In the genomic region with DNA sequence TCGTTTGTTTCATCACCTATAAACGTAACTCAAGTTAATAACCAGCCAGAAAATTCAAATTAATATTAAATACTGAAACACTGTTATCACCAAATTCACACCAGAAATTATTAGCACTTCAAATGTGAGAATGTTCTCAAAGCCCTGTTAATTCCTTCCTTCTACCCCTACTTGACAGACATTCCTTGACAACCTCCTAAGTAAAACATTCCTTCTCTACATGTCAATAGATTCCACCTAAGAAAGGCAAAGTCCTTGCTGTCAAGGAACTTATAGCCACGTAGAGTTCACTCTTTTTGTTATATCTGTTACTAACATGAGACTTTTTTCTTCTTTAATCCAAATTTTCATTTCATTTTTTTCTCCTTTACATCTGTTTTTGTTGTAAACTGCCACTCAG, we compare ENCODE assay signal across 26 cellular contexts.
"Had no signal": no experiment of that assay in that cellular context is flagged by ENCODE, and none has a peak within 500 bp of the region (broad histone marks: within the 10 kb centered on the region; RNA-seq: fewer than 3 reads in every experiment).

No MANE protein-coding gene starts in this region.

- H3K4me3 ChIP-seq: breast epithelium, gastrocnemius medialis, lower lobe of right lung, right lobe of liver, thoracic aorta had no signal

- DNase-seq: activated CD4-positive, alpha-beta memory T cell treated with anti-CD3 and anti-CD28 coated beads for 36 hours; activated CD4-positive, alpha-beta T cell treated with anti-CD3 and anti-CD28 coated beads, Interleukin-2, amount 10 ng/mL, durations not matched to agents 24 days and 14 days; activated CD4-positive, CD25-positive, alpha-beta regulatory T cell treated with anti-CD3 and anti-CD28 coated beads, Interleukin-2, amount 50 U/mL, for 72 hours; activated CD8-positive, alpha-beta memory T cell treated with anti-CD3 and anti-CD28 coated beads, Interleukin-2, amount 50 U/mL, for 4 hours; activated gamma-delta T cell treated with Interleukin-2 at 50 U/mL for 16 hours; activated naive CD4-positive, alpha-beta T cell treated with anti-CD3 and anti-CD28 coated beads, Interleukin-2, amount 50 U/mL, for 16 hours; activated T-cell treated with anti-CD3 and anti-CD28 coated beads, Interleukin-2, amount 50 U/mL, for 1 hour; amygdala; central memory CD4-positive, alpha-beta T cell; effector CD8-positive, alpha-beta T cell; gastrocnemius medialis; glutamatergic neuron; kidney glomerular epithelial cell; lower lobe of right lung; mesenchymal stem cell; natural killer cell; posterior cingulate gyrus; right lobe of liver; stimulated activated CD4-positive, alpha-beta T cell treated with anti-CD3 and anti-CD28 coated beads, Interleukin-4, amount 100 ng/mL, for 24 hours; trophoblast cell; WERI-Rb-1 had no signal

- H3K36me3 Mint-ChIP-seq: natural killer cell; stimulated activated effector memory CD8-positive, alpha-beta T cell treated with anti-CD3 and anti-CD28 coated beads, Interleukin-12 subunit alpha, Interleukin-12 subunit beta, amount 100 ng/mL, for 72 hours had no signal

- H3K9me3 ChIP-seq: breast epithelium, gastrocnemius medialis, lower lobe of right lung, right lobe of liver, thoracic aorta had no signal

- H3K4me3 Mint-ChIP-seq: activated CD4-positive, alpha-beta memory T cell treated with anti-CD3 and anti-CD28 coated beads for 36 hours; activated CD4-positive, alpha-beta T cell treated with anti-CD3 and anti-CD28 coated beads, Interleukin-2, amount 10 ng/mL, durations not matched to agents 24 days and 14 days; activated T-helper 1 cell treated with anti-CD3 and anti-CD28 coated beads, Interleukin-12 subunit alpha, Interleukin-12 subunit beta, Interleukin-2, Interleukin-4 antibody, amounts not matched to agents 30 ng/mL and 10 ng/mL and 1 ng/mL, durations not matched to agents 14 hours and 24 hours and 36 hours; natural killer cell; stimulated activated effector memory CD8-positive, alpha-beta T cell treated with anti-CD3 and anti-CD28 coated beads, Interleukin-12 subunit alpha, Interleukin-12 subunit beta, amount 100 ng/mL, for 72 hours; stimulated activated naive CD8-positive, alpha-beta T cell treated with anti-CD3 and anti-CD28 coated beads, Interleukin-15, Interleukin-2, amounts not matched to agents 100 ng/mL and 50 ng/mL, for 24 hours had no signal

- H3K36me3 ChIP-seq: breast epithelium, gastrocnemius medialis, lower lobe of right lung, right lobe of liver, thoracic aorta, WERI-Rb-1 had no signal

- H3K9me3 Mint-ChIP-seq: activated CD4-positive, alpha-beta memory T cell treated with anti-CD3 and anti-CD28 coated beads for 36 hours; activated CD4-positive, alpha-beta T cell treated with anti-CD3 and anti-CD28 coated beads, Interleukin-2, amount 10 ng/mL, durations not matched to agents 24 days and 14 days; activated T-helper 1 cell treated with anti-CD3 and anti-CD28 coated beads, Interleukin-12 subunit alpha, Interleukin-12 subunit beta, Interleukin-2, Interleukin-4 antibody, amounts not matched to agents 30 ng/mL and 10 ng/mL and 1 ng/mL, durations not matched to agents 14 hours and 24 hours and 36 hours; natural killer cell; stimulated activated effector memory CD8-positive, alpha-beta T cell treated with anti-CD3 and anti-CD28 coated beads, Interleukin-12 subunit alpha, Interleukin-12 subunit beta, amount 100 ng/mL, for 72 hours; stimulated activated naive CD8-positive, alpha-beta T cell treated with anti-CD3 and anti-CD28 coated beads, Interleukin-15, Interleukin-2, amounts not matched to agents 100 ng/mL and 50 ng/mL, for 24 hours had no signal

- H3K4me1 ChIP-seq: breast epithelium, gastrocnemius medialis, lower lobe of right lung, right lobe of liver had no signal

- H3K27ac Mint-ChIP-seq: activated CD4-positive, alpha-beta memory T cell treated with anti-CD3 and anti-CD28 coated beads for 36 hours; activated CD4-positive, alpha-beta T cell treated with anti-CD3 and anti-CD28 coated beads, Interleukin-2, amount 10 ng/mL, durations not matched to agents 24 days and 14 days; activated T-helper 1 cell treated with anti-CD3 and anti-CD28 coated beads, Interleukin-12 subunit alpha, Interleukin-12 subunit beta, Interleukin-2, Interleukin-4 antibody, amounts not matched to agents 30 ng/mL and 10 ng/mL and 1 ng/mL, durations not matched to agents 14 hours and 24 hours and 36 hours; natural killer cell; stimulated activated effector memory CD8-positive, alpha-beta T cell treated with anti-CD3 and anti-CD28 coated beads, Interleukin-12 subunit alpha, Interleukin-12 subunit beta, amount 100 ng/mL, for 72 hours; stimulated activated naive CD8-positive, alpha-beta T cell treated with anti-CD3 and anti-CD28 coated beads, Interleukin-15, Interleukin-2, amounts not matched to agents 100 ng/mL and 50 ng/mL, for 24 hours had no signal

- H3K27me3 ChIP-seq: breast epithelium, gastrocnemius medialis, right lobe of liver had no signal

- H3K27ac ChIP-seq: breast epithelium, gastrocnemius medialis, lower lobe of right lung, right lobe of liver, thoracic aorta, WERI-Rb-1 had no signal

- H3K27me3 Mint-ChIP-seq: activated CD4-positive, alpha-beta memory T cell treated with anti-CD3 and anti-CD28 coated beads for 36 hours; activated CD4-positive, alpha-beta T cell treated with anti-CD3 and anti-CD28 coated beads, Interleukin-2, amount 10 ng/mL, durations not matched to agents 24 days and 14 days; stimulated activated naive CD8-positive, alpha-beta T cell treated with anti-CD3 and anti-CD28 coated beads, Interleukin-15, Interleukin-2, amounts not matched to agents 100 ng/mL and 50 ng/mL, for 24 hours had no signal
